Comparison of ENCODE assay signal across 1 cellular context in genomic region chr2:85390941-85391669, GRCh38.
TF ChIP-seq lines count a peak whose summit lies in the region.

No MANE protein-coding gene starts in this region.

TF ChIP-seq in HepG2, 621 proteins besides CTCF, POLR2A, EP300 and RAD21 (continued from another document and continues in another):
- TF ChIP-seq GMEB1 (CRISPR knock-in tag; IDR thresholded peaks at IDR 0.05; ENCODE audit: borderline replicate concordance) (peak; percentile 31; the same call in 1 of the 2 replicates), ZNF382 (CRISPR knock-in tag; IDR thresholded peaks at IDR 0.05; ENCODE audit: borderline replicate concordance) (no peak), PHF8 (CRISPR knock-in tag; IDR thresholded peaks at IDR 0.05) (no peak), SMAD3 (CRISPR knock-in tag; IDR thresholded peaks at IDR 0.05) (peak; percentile 72; the same call in 1 of the 2 replicates), MED8 (CRISPR knock-in tag; IDR thresholded peaks at IDR 0.05; ENCODE audit: insufficient replicate concordance) (no peak), ZNF230 (CRISPR knock-in tag; IDR thresholded peaks at IDR 0.05) (peak; percentile 52; the same call in 1 of the 2 replicates), TOE1 (CRISPR knock-in tag; IDR thresholded peaks at IDR 0.05) (no peak), CEBPB (IDR thresholded peaks at IDR 0.05; ENCODE audit: borderline replicate concordance, low read depth, low read length) (no peak), ZNF737 (CRISPR knock-in tag; IDR thresholded peaks at IDR 0.05; ENCODE audit: borderline replicate concordance) (no peak), MAFF (IDR thresholded peaks at IDR 0.05; ENCODE audit: low read depth, low read length) (no peak), USF2 (IDR thresholded peaks at IDR 0.05; ENCODE audit: low read depth, low read length) (no peak), USF2 (CRISPR knock-in tag; IDR thresholded peaks at IDR 0.05; ENCODE audit: borderline replicate concordance) (no peak), SYNCRIP (IDR thresholded peaks at IDR 0.05; ENCODE audit: insufficient read depth, low read depth, low read length) (no peak), FUBP1 (CRISPR knock-in tag; IDR thresholded peaks at IDR 0.05; ENCODE audit: borderline replicate concordance) (no peak), PCBP1 (IDR thresholded peaks at IDR 0.05; ENCODE audit: borderline replicate concordance, low read depth, low read length) (no peak), ZNF556 (CRISPR knock-in tag; IDR thresholded peaks at IDR 0.05; ENCODE audit: borderline replicate concordance) (peak; percentile 91; the same call in 1 of the 2 replicates), TRAFD1 (CRISPR knock-in tag; IDR thresholded peaks at IDR 0.05; ENCODE audit: borderline replicate concordance) (no peak), ERF (CRISPR knock-in tag; IDR thresholded peaks at IDR 0.05) (peak; percentile 57; the same call in 1 of the 2 replicates), KMT2A (CRISPR knock-in tag; IDR thresholded peaks at IDR 0.05) (no peak), CHD4 (IDR thresholded peaks at IDR 0.05; ENCODE audit: borderline replicate concordance, low read length) (no peak), ZNF530 (CRISPR knock-in tag; IDR thresholded peaks at IDR 0.05; ENCODE audit: low read depth) (no peak), ZNF496 (CRISPR knock-in tag; IDR thresholded peaks at IDR 0.05; ENCODE audit: insufficient replicate concordance) (no peak), NFKBIZ (CRISPR knock-in tag; IDR thresholded peaks at IDR 0.05) (no peak), DPF2 (CRISPR knock-in tag; IDR thresholded peaks at IDR 0.05; ENCODE audit: borderline replicate concordance, low read depth) (no peak), TRIM24 (CRISPR knock-in tag; IDR thresholded peaks at IDR 0.05) (no peak), PHF20 (CRISPR knock-in tag; IDR thresholded peaks at IDR 0.05) (no peak), CENPT (CRISPR knock-in tag; IDR thresholded peaks at IDR 0.05; ENCODE audit: low read depth) (no peak), ZKSCAN1 (IDR thresholded peaks at IDR 0.05; ENCODE audit: low read length) (no peak), PCBP2 (optimal IDR thresholded peaks at IDR 0.05; ENCODE audit: low read depth, low read length, poor library complexity, severe bottlenecking) (no peak), ZNF746 (CRISPR knock-in tag; IDR thresholded peaks at IDR 0.05) (no peak), NPAS2 (CRISPR knock-in tag; IDR thresholded peaks at IDR 0.05; ENCODE audit: borderline replicate concordance) (no peak), ZNF503 (CRISPR knock-in tag; IDR thresholded peaks at IDR 0.05) (no peak), HMG20B (CRISPR knock-in tag; conservative IDR thresholded peaks at IDR 0.05) (no peak), HNF4G (IDR thresholded peaks at IDR 0.05; ENCODE audit: borderline replicate concordance, low read depth, low read length) (no peak), HNF4G (CRISPR knock-in tag; IDR thresholded peaks at IDR 0.05; ENCODE audit: borderline replicate concordance, low read depth) (no peak), ZNF574 (CRISPR knock-in tag; IDR thresholded peaks at IDR 0.05) (peak; percentile 49; the same call in 1 of the 2 replicates), ZNF609 (CRISPR knock-in tag; IDR thresholded peaks at IDR 0.05; ENCODE audit: borderline replicate concordance) (peak; percentile 52; the same call in 1 of the 2 replicates), THAP9 (CRISPR knock-in tag; IDR thresholded peaks at IDR 0.05; ENCODE audit: borderline replicate concordance) (no peak; the same call in 1 of the 2 replicates), ZFP36L2 (CRISPR knock-in tag; IDR thresholded peaks at IDR 0.05) (no peak), RBM22 (optimal IDR thresholded peaks at IDR 0.05; ENCODE audit: low read length) (no peak), RFXANK (CRISPR knock-in tag; IDR thresholded peaks at IDR 0.05) (no peak), HCFC1 (IDR thresholded peaks at IDR 0.05; ENCODE audit: low read depth, low read length) (no peak), ZNF234 (CRISPR knock-in tag; conservative IDR thresholded peaks at IDR 0.05) (no peak), KDM1A (CRISPR knock-in tag; IDR thresholded peaks at IDR 0.05) (no peak), TCF12 (IDR thresholded peaks at IDR 0.05) (no peak), TCF12 (CRISPR knock-in tag; IDR thresholded peaks at IDR 0.05) (no peak), ZSCAN22 (CRISPR knock-in tag; IDR thresholded peaks at IDR 0.05) (no peak)
